9 cellular contexts compared by ENCODE assay signal in genomic region chr2:30266705-30267104, GRCh38. TPM values are rescaled to one million over a fixed set of nuclear protein-coding genes. Genes with fewer than 3 reads are reported as not detected.
A peak's percentile ranks its signal among the peaks of the same experiment; 100 is the strongest.
DNase-seq lines count a peak whose midpoint lies in the region; ATAC-seq and TF ChIP-seq lines count a peak whose summit lies in the region.
"Had no signal": no experiment of that assay in that cellular context is flagged by ENCODE, and none has a peak within 500 bp of the region (broad histone marks: within the 10 kb centered on the region; RNA-seq: fewer than 3 reads in every experiment).

No MANE protein-coding gene starts in this region.

- intact Hi-C loops in activated B cell treated with CpG ODN at 0.5 μM for 24 hours (cut with micrococcal nuclease) (loop anchor here (1.0 to 2.0 kb wide), 2 partner anchors 10 to 16 kb away; no protein-coding TSS in a partner anchor), tibial artery (cut with DNase I; ENCODE audit: low total_unique reads) (no loop called here), Right ventricle myocardium superior (cut with DNase I) (no loop called here)

- no peak overlapping the region for H3K4me3 ChIP-seq in tibial artery
- H3K4me3 ChIP-seq: cardiac muscle cell had no signal

- H3K36me3 ChIP-seq in tibial artery = no peaks in the 10 kb centered on the region
- H3K36me3 ChIP-seq: cardiac muscle cell had no signal

- H3K4me1 ChIP-seq in tibial artery = peaks cover 0 to 32% (median 16%) of the 10 kb centered on the region in 4 donors

- ATAC-seq in activated T-cell treated with anti-CD3 and anti-CD28 coated beads, Interleukin-2, amount 50 U/mL, for 4 hours = no peak
- ATAC-seq in activated B cell treated with CpG ODN at 0.5 μM for 24 hours (ENCODE audit: low read depth) = peak; percentile 13
- no peak for ATAC-seq in Right ventricle myocardium superior (ENCODE audit: poor library complexity)

- POLR2A ChIA-PET in activated B cell treated with CpG ODN at 0.5 μM for 24 hours (lab: Charles Lee) = interaction anchor here (0.9 to 3.8 kb wide), 17 partner anchors 10 to 180 kb away, joined by 3 to 43 read pairs (median 5); partner anchors contain the start of gene LCLAT1

- peaks cover 4% of the 10 kb centered on the region for H3K9me3 Mint-ChIP-seq in activated T-cell treated with anti-CD3 and anti-CD28 coated beads, Interleukin-2, amount 50 U/mL, for 4 hours
- H3K9me3 Mint-ChIP-seq in activated B cell treated with CpG ODN at 0.5 μM for 24 hours = peaks cover 6% of the 10 kb centered on the region

- no peak for DNase-seq in activated T-cell treated with anti-CD3 and anti-CD28 coated beads, Interleukin-2, amount 50 U/mL, for 4 hours
- DNase-seq in activated T-cell treated with anti-CD3 and anti-CD28 coated beads for 4 hours = no peak
- no peak for DNase-seq in activated B cell treated with CpG ODN at 0.5 μM for 24 hours
- peak; percentile 15 for DNase-seq in islet precursor cell
- DNase-seq in tibial artery = no peak
- DNase-seq in GM19240 (ENCODE audit: insufficient read length, low spot score) = no peak
- DNase-seq in NCI-H82 treated with DMSO at 0.1 percent for 48 hours (lab: John Stamatoyannopoulos, UW; ENCODE audit: unreplicated experiment) = no peak
- DNase-seq in Right ventricle myocardium superior = no peak

- H3K27me3 ChIP-seq in tibial artery = no peaks in the 10 kb centered on the region
- H3K27me3 ChIP-seq: cardiac muscle cell had no signal

- peaks cover 2% of the 10 kb centered on the region for H3K36me3 Mint-ChIP-seq in activated T-cell treated with anti-CD3 and anti-CD28 coated beads, Interleukin-2, amount 50 U/mL, for 4 hours (ENCODE audit: insufficient read depth)
- H3K36me3 Mint-ChIP-seq in activated B cell treated with CpG ODN at 0.5 μM for 24 hours (ENCODE audit: low read depth) = peaks cover 7% of the 10 kb centered on the region

- CTCF ChIA-PET in activated B cell treated with CpG ODN at 0.5 μM for 24 hours (lab: Charles Lee) = interaction anchor here (1.2 to 1.7 kb wide), 3 partner anchors 27 to 102 kb away, joined by 3 to 8 read pairs (median 4); no protein-coding TSS in a partner anchor

- H3K27me3 Mint-ChIP-seq in activated T-cell treated with anti-CD3 and anti-CD28 coated beads, Interleukin-2, amount 50 U/mL, for 4 hours (ENCODE audit: low read depth) = no peaks in the 10 kb centered on the region
- no peaks in the 10 kb centered on the region for H3K27me3 Mint-ChIP-seq in activated B cell treated with CpG ODN at 0.5 μM for 24 hours

- peaks cover 78% of the 10 kb centered on the region for H3K4me1 Mint-ChIP-seq in activated T-cell treated with anti-CD3 and anti-CD28 coated beads, Interleukin-2, amount 50 U/mL, for 4 hours (ENCODE audit: low read depth)
- H3K4me1 Mint-ChIP-seq in activated B cell treated with CpG ODN at 0.5 μM for 24 hours = peaks cover 92% of the 10 kb centered on the region

- peak overlapping the region; percentile 78 for H3K4me3 Mint-ChIP-seq in activated T-cell treated with anti-CD3 and anti-CD28 coated beads, Interleukin-2, amount 50 U/mL, for 4 hours
- peak overlapping the region; percentile 79 for H3K4me3 Mint-ChIP-seq in activated B cell treated with CpG ODN at 0.5 μM for 24 hours

- peak overlapping the region; percentile 99 for H3K27ac Mint-ChIP-seq in activated B cell treated with CpG ODN at 0.5 μM for 24 hours

- no peak for TF ChIP-seq CTCF in activated B cell treated with CpG ODN at 0.5 μM for 24 hours (IDR thresholded peaks at IDR 0.05)
- TF ChIP-seq CTCF in tibial artery (IDR thresholded peaks at IDR 0.05) = no peak

- H3K9me3 ChIP-seq in tibial artery = peaks cover 0 to 9% (median 0%) of the 10 kb centered on the region in 3 donors

- peak overlapping the region; percentile 66 to 67 for H3K27ac ChIP-seq in tibial artery
- H3K27ac ChIP-seq: cardiac muscle cell had no signal

RNA-seq across cellular contexts. Expression of gene LBH, which starts 35.4 kb away (rescaled TPM):
- total RNA-seq in activated T-cell treated with anti-CD3 and anti-CD28 coated beads, Interleukin-2, amount 50 U/mL, for 4 hours = 100 to 1,000 TPM; 102 to 143 (median 119) TPM
- total RNA-seq in activated B cell treated with CpG ODN at 0.5 μM for 24 hours (120 and 131 TPM in 2 replicates), Right ventricle myocardium superior (115 TPM)
